1 cellular context compared by ENCODE assay signal in the genomic region with DNA sequence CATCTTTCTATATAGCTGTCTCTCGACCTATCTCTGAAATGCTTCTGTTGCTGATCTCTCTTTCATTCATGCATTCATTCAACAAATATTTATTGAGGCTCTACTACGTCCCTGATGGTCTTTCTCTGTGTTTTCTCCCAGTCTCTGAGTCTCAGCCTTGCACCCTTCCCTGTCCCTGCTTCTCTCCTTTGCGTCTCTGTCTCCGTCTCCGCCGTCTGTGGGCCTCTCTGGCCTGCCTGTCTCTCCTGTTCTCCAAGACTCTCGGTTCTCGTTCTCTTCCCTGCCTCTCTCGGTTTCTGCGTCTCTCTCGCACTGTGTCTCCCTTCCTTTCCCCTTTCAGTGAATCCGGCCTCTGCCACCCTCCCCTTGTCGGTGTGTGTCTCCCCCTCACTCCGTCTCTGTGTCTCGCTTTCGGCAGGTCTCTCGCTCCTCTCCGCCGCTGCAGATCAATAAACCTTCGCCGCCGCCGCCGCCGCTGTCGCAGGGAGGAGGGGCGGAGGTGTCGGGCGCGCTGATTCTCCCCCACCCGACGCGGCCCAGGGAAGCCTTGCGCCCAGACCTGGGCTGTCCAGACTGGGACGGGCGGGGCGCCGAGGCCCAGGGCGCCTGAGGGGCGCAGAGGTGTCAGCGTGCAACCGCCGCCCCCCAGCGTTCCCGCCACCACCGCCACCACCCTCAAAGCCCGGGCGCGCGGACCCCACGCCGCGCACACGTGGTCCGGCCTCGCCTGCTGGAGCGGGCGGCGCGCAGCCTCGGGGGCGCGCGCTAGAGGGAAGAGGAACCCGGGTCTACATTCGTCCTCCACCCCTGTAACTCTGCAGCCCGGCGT.
TF ChIP-seq lines count a peak whose summit lies in the region.

No MANE protein-coding gene starts in this region.

TF ChIP-seq in IMR-90, 13 proteins besides CTCF, POLR2A, EP300 and RAD21 (continued from another document):
- no peak for TF ChIP-seq USF2 (IDR thresholded peaks at IDR 0.05; ENCODE audit: low read depth, low read length)
- no peak for TF ChIP-seq CEBPB (IDR thresholded peaks at IDR 0.05; ENCODE audit: low read depth, low read length)
- no peak for TF ChIP-seq MAZ (IDR thresholded peaks at IDR 0.05; ENCODE audit: borderline replicate concordance, low read depth, low read length)
- no peak for TF ChIP-seq CHD1 (IDR thresholded peaks at IDR 0.05; ENCODE audit: low read depth, low read length)
- TF ChIP-seq SMC3 (IDR thresholded peaks at IDR 0.05; ENCODE audit: low read depth, low read length) = no peak
- TF ChIP-seq RCOR1 (IDR thresholded peaks at IDR 0.05; ENCODE audit: insufficient replicate concordance, low read length) = no peak
- TF ChIP-seq MXI1 (IDR thresholded peaks at IDR 0.05; ENCODE audit: borderline replicate concordance, low read depth, low read length) = no peak
- no peak for TF ChIP-seq FOS (IDR thresholded peaks at IDR 0.05; ENCODE audit: low read depth, low read length)
